In the genomic region with DNA sequence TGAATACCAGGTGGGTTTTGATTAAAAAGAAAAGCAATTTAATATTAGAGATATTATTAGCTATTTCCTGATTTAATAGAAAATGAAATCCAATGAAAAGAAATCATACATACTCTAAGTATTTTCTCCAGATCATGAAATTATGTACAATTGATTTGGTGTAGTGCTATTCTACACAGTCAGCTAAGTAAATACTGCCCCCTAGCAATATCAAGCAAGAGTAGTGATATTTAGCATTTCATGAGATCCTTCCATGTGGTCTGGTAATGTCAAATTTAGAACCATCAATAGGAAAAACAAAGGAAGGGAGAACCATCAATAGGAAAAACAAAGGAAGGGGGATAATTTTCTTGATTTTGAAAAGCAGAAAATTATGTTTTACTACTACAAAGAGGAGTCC, we compare ENCODE assay signal across 9 cellular contexts.
DNase-seq lines count a peak whose midpoint lies in the region; ATAC-seq and TF ChIP-seq lines count a peak whose summit lies in the region.
"Had no signal": no experiment of that assay in that cellular context is flagged by ENCODE, and none has a peak within 500 bp of the region (broad histone marks: within the 10 kb centered on the region; RNA-seq: fewer than 3 reads in every experiment).

No MANE protein-coding gene starts in this region.

- H3K36me3 ChIP-seq in heart left ventricle (peaks cover 0 to 8% (median 0%) of the 10 kb centered on the region in 9 donors), H7 (replicated peaks; ENCODE audit: control insufficient read depth, insufficient read depth, low read length) (no peaks in the 10 kb centered on the region)

- H3K27me3 ChIP-seq in heart left ventricle, result no peaks in the 10 kb centered on the region
- no peaks in the 10 kb centered on the region for H3K27me3 ChIP-seq in H7 (ENCODE audit: control insufficient read depth, insufficient read depth, low read length)

- no peaks in the 10 kb centered on the region for H3K4me1 ChIP-seq in heart left ventricle

- H3K27me3 Mint-ChIP-seq in type B pancreatic cell, result no peaks in the 10 kb centered on the region

- no peak overlapping the region for H3K27ac Mint-ChIP-seq in type B pancreatic cell

- H3K4me1 Mint-ChIP-seq in type B pancreatic cell (ENCODE audit: unreplicated experiment), result no peaks in the 10 kb centered on the region

- H3K9me3 ChIP-seq in heart left ventricle, result no peaks in the 10 kb centered on the region

- H3K36me3 Mint-ChIP-seq in type B pancreatic cell, result no peaks in the 10 kb centered on the region

- no peak overlapping the region for H3K4me3 ChIP-seq in heart left ventricle
- no peak overlapping the region for H3K4me3 ChIP-seq in epithelial cell of proximal tubule (ENCODE audit: low read depth, low read length)
- H3K4me3 ChIP-seq in H7 (ENCODE audit: insufficient read depth, low read depth, low read length), result no peak overlapping the region

- H3K9me3 Mint-ChIP-seq in type B pancreatic cell, result no peaks in the 10 kb centered on the region

- intact Hi-C loops in heart left ventricle (cut with DNase I) (no loop called here), left cardiac atrium (cut with DNase I) (no loop called here)

- no peak overlapping the region for H3K27ac ChIP-seq in heart left ventricle
- no peak overlapping the region for H3K27ac ChIP-seq in substantia nigra (ENCODE audit: low read depth, low read length, poor library complexity, severe bottlenecking)

- no peak for TF ChIP-seq POLR2A in heart left ventricle (IDR thresholded peaks at IDR 0.05)

- DNase-seq in heart left ventricle, result no peak
- DNase-seq in left cardiac atrium, result no peak
- DNase-seq in NCI-H748 treated with DMSO at 0.1 percent for 48 hours (lab: John Stamatoyannopoulos, UW), result peak; percentile 5
- DNase-seq in epithelial cell of proximal tubule (ENCODE audit: low read depth), result no peak
- DNase-seq in type B pancreatic cell (ENCODE audit: extremely low spot score, unreplicated experiment), result no peak
- no peak for DNase-seq in H7
- no peak for DNase-seq in substantia nigra (lab: John Stamatoyannopoulos, UW)
- DNase-seq: NCI-H1436 had no signal

- no peak for ATAC-seq in heart left ventricle
- ATAC-seq in left cardiac atrium, result no peak
- no peak for ATAC-seq in HG03045 (IDR thresholded peaks at IDR 0.05; ENCODE audit: unreplicated experiment)

- H3K4me3 Mint-ChIP-seq in type B pancreatic cell, result no peak overlapping the region

- TF ChIP-seq CTCF in heart left ventricle (IDR thresholded peaks at IDR 0.05), result peak in 10 of 12 donors; percentile 17 to 56 (median 40)
- TF ChIP-seq CTCF in epithelial cell of proximal tubule (conservative IDR thresholded peaks at IDR 0.05; ENCODE audit: low read depth, low read length), result peak; percentile 63
- peak; percentile 71 for TF ChIP-seq CTCF in type B pancreatic cell (conservative IDR thresholded peaks at IDR 0.05)
